Comparison of ENCODE assay signal across 8 cellular contexts in the genomic region with DNA sequence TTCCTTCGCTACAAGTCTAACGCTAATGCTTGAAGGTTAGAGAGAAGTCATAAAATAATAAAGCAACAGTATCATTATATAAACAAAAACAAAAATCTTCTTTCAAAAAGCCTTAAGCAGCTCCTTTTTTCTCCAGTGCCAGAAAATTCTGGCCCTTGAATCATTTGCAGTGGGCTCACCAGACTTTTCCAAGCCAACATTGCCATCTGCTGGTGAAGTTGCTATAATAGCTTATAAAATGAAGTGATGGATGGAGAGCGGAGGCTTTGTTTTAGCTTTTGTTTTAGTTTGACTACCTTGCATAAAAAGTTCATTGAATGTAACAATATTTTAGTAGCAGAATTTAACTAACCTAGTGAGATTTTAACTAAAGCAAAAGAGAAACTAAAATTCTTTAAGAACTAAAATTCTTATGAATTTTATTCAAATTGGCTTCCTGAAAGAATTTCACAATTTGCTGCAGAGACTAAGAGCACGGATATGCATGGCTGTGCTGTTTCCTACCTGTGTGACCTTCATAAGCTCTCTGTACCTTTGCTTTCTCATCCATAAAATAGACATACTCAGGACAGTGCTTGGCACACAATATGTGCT. TPM values are rescaled to one million over a fixed set of nuclear protein-coding genes. Genes with fewer than 3 reads are reported as not detected.
DNase-seq lines count a peak whose midpoint lies in the region; ATAC-seq and TF ChIP-seq lines count a peak whose summit lies in the region.

No MANE protein-coding gene starts in this region.

- intact Hi-C loops in left ventricle myocardium inferior (cut with micrococcal nuclease): no loop called here

- no peak overlapping the region for H3K4me3 ChIP-seq in MM.1S (ENCODE audit: low read length)
- no peak overlapping the region; a peak in 1 of 4 replicates for H3K4me3 ChIP-seq in SK-N-SH (ENCODE audit: low read depth in 2 of 2, low read length in 1 of 2)
- H3K4me3 ChIP-seq in left ventricle myocardium inferior: no peak overlapping the region
- no peak overlapping the region for H3K4me3 ChIP-seq in retinal pigment epithelial cell (ENCODE audit: low read length)

- no peaks in the 10 kb centered on the region for H3K36me3 ChIP-seq in MM.1S (replicated peaks; ENCODE audit: insufficient read depth, low read length)
- H3K36me3 ChIP-seq in SK-N-SH (replicated peaks in 1 of 2; ENCODE audit: control insufficient read depth in 1 of 2, insufficient read depth in 2 of 2, low read length in 1 of 2): no peaks in the 10 kb centered on the region
- no peaks in the 10 kb centered on the region for H3K36me3 ChIP-seq in left ventricle myocardium inferior

- CTCF ChIA-PET in SK-N-SH (lab: Yijun Ruan, JAX): interaction anchor here (0.6 to 11.2 kb wide), 65 partner anchors 8 to 1275 kb away, joined by 3 to 484 read pairs (median 5); partner anchors contain the start of gene SLC2A12

- H3K9me2 ChIP-seq in MM.1S (replicated peaks; ENCODE audit: insufficient read depth, low read length) (no peaks in the 10 kb centered on the region), SK-N-SH (no peaks in the 10 kb centered on the region)

- peak; percentile 65 for TF ChIP-seq CTCF in MM.1S (IDR thresholded peaks at IDR 0.05; ENCODE audit: low read length)
- peak; percentile 81 for TF ChIP-seq CTCF in SK-N-SH (IDR thresholded peaks at IDR 0.05)
- TF ChIP-seq CTCF in left ventricle myocardium inferior (IDR thresholded peaks at IDR 0.05; ENCODE audit: borderline replicate concordance): peak; percentile 71
- TF ChIP-seq CTCF in retinal pigment epithelial cell (conservative IDR thresholded peaks at IDR 0.05; ENCODE audit: low read depth, low read length): peak; percentile 59

- H3K4me3 Mint-ChIP-seq in activated naive CD8-positive, alpha-beta T cell treated with anti-CD3 and anti-CD28 coated beads, Interleukin-2, amount 50 U/mL, for 24 hours: no peak overlapping the region

- H3K4me1 ChIP-seq in MM.1S (ENCODE audit: low read length): peaks cover 13% of the 10 kb centered on the region
- H3K4me1 ChIP-seq in SK-N-SH (ENCODE audit: control insufficient read depth in 1 of 2, insufficient read depth in 2 of 2, low read depth in 1 of 2, low read length in 1 of 2): peaks cover 0 to 11% of the 10 kb centered on the region in 2 experiments; a peak in 2 of 4 replicates
- no peaks in the 10 kb centered on the region for H3K4me1 ChIP-seq in left ventricle myocardium inferior

- POLR2A ChIA-PET in SK-N-SH (lab: Yijun Ruan, JAX): interaction anchor here (1.0 to 1.1 kb wide), 2 partner anchors 144 to 170 kb away, joined by 3 read pairs; partner anchors contain the start of gene TBPL1

- H3K9ac ChIP-seq in MM.1S (ENCODE audit: low read length): no peak overlapping the region
- no peak overlapping the region for H3K9ac ChIP-seq in SK-N-SH

- TF ChIP-seq EP300 in SK-N-SH (IDR thresholded peaks at IDR 0.05; ENCODE audit: borderline replicate concordance in 1 of 2, low read depth in 1 of 2, low read length in 1 of 2): no peak

- H3K4me2 ChIP-seq in MM.1S (ENCODE audit: low read depth, low read length): no peak overlapping the region
- H3K4me2 ChIP-seq in SK-N-SH: no peak overlapping the region

- no peaks in the 10 kb centered on the region for H3K79me2 ChIP-seq in MM.1S (ENCODE audit: low read length)
- H3K79me2 ChIP-seq in SK-N-SH (ENCODE audit: insufficient read depth): no peaks in the 10 kb centered on the region

- ATAC-seq in activated naive CD8-positive, alpha-beta T cell treated with anti-CD3 and anti-CD28 coated beads, Interleukin-2, amount 50 U/mL, for 24 hours: no peak
- ATAC-seq in GM19324 (IDR thresholded peaks at IDR 0.05; ENCODE audit: low FRiP score, unreplicated experiment): no peak

- H4K20me1 ChIP-seq in MM.1S (ENCODE audit: insufficient read depth, low read length): no peaks in the 10 kb centered on the region
- no peaks in the 10 kb centered on the region for H4K20me1 ChIP-seq in SK-N-SH (ENCODE audit: insufficient read depth)

- peak; percentile 32 for DNase-seq in SIG-M5 treated with dmso at 0.1 percent for 504 hours (lab: John Stamatoyannopoulos, UW; ENCODE audit: unreplicated experiment)
- DNase-seq in SIG-M5 (lab: John Stamatoyannopoulos, UW): no peak
- DNase-seq in MM.1S: peak; percentile 70
- peak; percentile 69 for DNase-seq in SK-N-SH
- peak; percentile 64 for DNase-seq in activated naive CD8-positive, alpha-beta T cell treated with anti-CD3 and anti-CD28 coated beads, Interleukin-2, amount 50 U/mL, for 24 hours
- DNase-seq in left ventricle myocardium inferior: no peak
- no peak for DNase-seq in retinal pigment epithelial cell (ENCODE audit: low read depth)

- H3K36me3 Mint-ChIP-seq in activated naive CD8-positive, alpha-beta T cell treated with anti-CD3 and anti-CD28 coated beads, Interleukin-2, amount 50 U/mL, for 24 hours (ENCODE audit: low read depth): no peaks in the 10 kb centered on the region

- H3K27me3 ChIP-seq in MM.1S (replicated peaks; ENCODE audit: insufficient read depth, low read length) (no peaks in the 10 kb centered on the region), SK-N-SH (ENCODE audit: insufficient read depth) (peaks cover 10% of the 10 kb centered on the region; the same call in 1 of the 2 replicates), left ventricle myocardium inferior (ENCODE audit: low read depth) (peaks cover 9% of the 10 kb centered on the region)

- H3K9me3 Mint-ChIP-seq in activated naive CD8-positive, alpha-beta T cell treated with anti-CD3 and anti-CD28 coated beads, Interleukin-2, amount 50 U/mL, for 24 hours: no peaks in the 10 kb centered on the region

- H2AFZ ChIP-seq in MM.1S (ENCODE audit: low read length) (no peak overlapping the region), SK-N-SH (ENCODE audit: low read depth) (no peak overlapping the region)

- H3K27ac Mint-ChIP-seq in activated naive CD8-positive, alpha-beta T cell treated with anti-CD3 and anti-CD28 coated beads, Interleukin-2, amount 50 U/mL, for 24 hours: no peak overlapping the region

- 80% methylated on average over 4 of the region's 4 CpGs for WGBS in SK-N-SH (ENCODE audit: low lambda C conversion rate)

- H3F3A ChIP-seq in MM.1S (ENCODE audit: insufficient read depth, low read length) (peaks cover 12% of the 10 kb centered on the region), SK-N-SH (replicated peaks; ENCODE audit: insufficient read depth) (no peaks in the 10 kb centered on the region)

- H3K9me3 ChIP-seq in MM.1S (replicated peaks; ENCODE audit: insufficient read depth, low read length) (no peaks in the 10 kb centered on the region), SK-N-SH (no peaks in the 10 kb centered on the region), left ventricle myocardium inferior (replicated peaks) (no peaks in the 10 kb centered on the region)

- H3K4me1 Mint-ChIP-seq in activated naive CD8-positive, alpha-beta T cell treated with anti-CD3 and anti-CD28 coated beads, Interleukin-2, amount 50 U/mL, for 24 hours: no peaks in the 10 kb centered on the region

- peak; percentile 95 for TF ChIP-seq RAD21 in SK-N-SH (IDR thresholded peaks at IDR 0.05; ENCODE audit: low read length)

- no peak overlapping the region for H3K27ac ChIP-seq in MM.1S (ENCODE audit: low read length)
- no peak overlapping the region for H3K27ac ChIP-seq in SK-N-SH (ENCODE audit: low read depth in 2 of 2, low read length in 1 of 2)
- H3K27ac ChIP-seq in left ventricle myocardium inferior (replicated peaks): no peak overlapping the region

- peaks cover 12% of the 10 kb centered on the region for H3K27me3 Mint-ChIP-seq in activated naive CD8-positive, alpha-beta T cell treated with anti-CD3 and anti-CD28 coated beads, Interleukin-2, amount 50 U/mL, for 24 hours

TF ChIP-seq in SK-N-SH, 30 proteins besides CTCF, POLR2A, EP300 and RAD21:
- TF ChIP-seq SMC3 (IDR thresholded peaks at IDR 0.05; ENCODE audit: low read depth, low read length) (peak; percentile 89), MXI1 (IDR thresholded peaks at IDR 0.05; ENCODE audit: low read depth, low read length) (no peak), TEAD4 (IDR thresholded peaks at IDR 0.05; ENCODE audit: borderline replicate concordance, insufficient read depth) (no peak), TAF1 (IDR thresholded peaks at IDR 0.05; ENCODE audit: borderline replicate concordance, low read depth, low read length) (no peak)

RNA-seq across cellular contexts. Expression of gene SLC2A12, which starts 44.8 kb away (rescaled TPM):
- 0.61 and 0.80 TPM in 2 replicates for polyA plus RNA-seq in SK-N-SH (2012; rRNA removed)
- 0.64 and 0.77 TPM in 2 replicates for polyA plus RNA-seq in SK-N-SH (2012; cell fraction: cytosol; rRNA removed)
- polyA plus RNA-seq in SK-N-SH (2012; cell fraction: nucleus; rRNA removed): 0.25 and 0.67 TPM in 2 replicates
- total RNA-seq in left ventricle myocardium inferior: 20.8 TPM

Comparison
In these comparisons a context has a peak if more than half of its experiments do, and no peak if none do; other contexts are left out.
1. DNase-seq: peak in SIG-M5 treated with dmso at 0.1 percent for 504 hours (single experiment), MM.1S (single experiment), SK-N-SH (single experiment) and activated naive CD8-positive, alpha-beta T cell treated with anti-CD3 and anti-CD28 coated beads, Interleukin-2, amount 50 U/mL, for 24 hours (single experiment); none in SIG-M5 (single experiment), left ventricle myocardium inferior (single experiment) and retinal pigment epithelial cell (single experiment).
2. Peak in every context shown above with its lines, with median percentiles within 50 percentile points of each other: CTCF ChIP-seq.